In genomic region chr21:35206141-35207125, GRCh38 we compare ENCODE assay signal across 10 cellular contexts.
DNase-seq lines count a peak whose midpoint lies in the region; ATAC-seq and TF ChIP-seq lines count a peak whose summit lies in the region.
"Had no signal": no experiment of that assay in that cellular context is flagged by ENCODE, and none has a peak within 500 bp of the region (broad histone marks: within the 10 kb centered on the region; RNA-seq: fewer than 3 reads in every experiment).

No MANE protein-coding gene starts in this region.

- H3K9me3 ChIP-seq in suprapubic skin = no peaks in the 10 kb centered on the region

- H3K27me3 Mint-ChIP-seq in activated CD8-positive, alpha-beta T cell treated with anti-CD3 and anti-CD28 coated beads for 36 hours = no peaks in the 10 kb centered on the region
- H3K27me3 Mint-ChIP-seq in activated CD8-positive, alpha-beta T cell treated with anti-CD3 and anti-CD28 coated beads, Interleukin-2, amount 10 ng/mL, durations not matched to agents 7 days and 5 days (ENCODE audit: low read depth) = peaks cover 12% of the 10 kb centered on the region
- H3K27me3 Mint-ChIP-seq: CD4-positive, alpha-beta T cell had no signal

- peaks cover 29% of the 10 kb centered on the region for H3K4me1 ChIP-seq in suprapubic skin

- no peak overlapping the region for H3K4me3 Mint-ChIP-seq in activated CD8-positive, alpha-beta T cell treated with anti-CD3 and anti-CD28 coated beads for 36 hours
- no peak overlapping the region for H3K4me3 Mint-ChIP-seq in activated CD8-positive, alpha-beta T cell treated with anti-CD3 and anti-CD28 coated beads, Interleukin-2, amount 10 ng/mL, durations not matched to agents 7 days and 5 days

- no peak for TF ChIP-seq CTCF in activated CD8-positive, alpha-beta T cell treated with anti-CD3 and anti-CD28 coated beads for 36 hours (IDR thresholded peaks at IDR 0.05)
- TF ChIP-seq CTCF in suprapubic skin (IDR thresholded peaks at IDR 0.05) = no peak

- H3K9me3 Mint-ChIP-seq in activated CD8-positive, alpha-beta T cell treated with anti-CD3 and anti-CD28 coated beads for 36 hours = peaks cover 5% of the 10 kb centered on the region
- H3K9me3 Mint-ChIP-seq in activated CD8-positive, alpha-beta T cell treated with anti-CD3 and anti-CD28 coated beads, Interleukin-2, amount 10 ng/mL, durations not matched to agents 7 days and 5 days (ENCODE audit: insufficient read depth) = peaks cover 6% of the 10 kb centered on the region

- DNase-seq in activated CD8-positive, alpha-beta T cell treated with anti-CD3 and anti-CD28 coated beads for 36 hours = no peak
- no peak for DNase-seq in activated CD8-positive, alpha-beta T cell treated with anti-CD3 and anti-CD28 coated beads, Interleukin-2, amount 10 ng/mL, durations not matched to agents 7 days and 5 days
- DNase-seq in RPMI8226 (peak; percentile 96), iPS-NIHi7 (ENCODE audit: extremely low spot score) (peak; percentile 48), suprapubic skin (ENCODE audit: low spot score in 2 of 2) (no peak), NCI-H748 treated with DMSO at 0.1 percent for 48 hours (lab: John Stamatoyannopoulos, UW) (no peak), hepatic stellate cell (ENCODE audit: low spot score) (no peak), HuH-7.5 (ENCODE audit: low spot score) (no peak)
- DNase-seq: CD4-positive, alpha-beta T cell; left colon had no signal

- TF ChIP-seq EP300 in suprapubic skin (IDR thresholded peaks at IDR 0.05) = no peak

- WGBS in suprapubic skin = 62% methylated on average over 11 of the region's 11 CpGs

- H3K27ac ChIP-seq in suprapubic skin = peak overlapping the region; percentile 31

- H3K4me3 ChIP-seq in suprapubic skin = no peak overlapping the region

- no peaks in the 10 kb centered on the region for H3K27me3 ChIP-seq in suprapubic skin

- no peak for ATAC-seq in activated CD8-positive, alpha-beta T cell treated with anti-CD3 and anti-CD28 coated beads for 36 hours
- ATAC-seq in activated CD8-positive, alpha-beta T cell treated with anti-CD3 and anti-CD28 coated beads, Interleukin-2, amount 10 ng/mL, durations not matched to agents 7 days and 5 days = no peak
- ATAC-seq: left colon had no signal

- H3K36me3 ChIP-seq in suprapubic skin = no peaks in the 10 kb centered on the region

- POLR2A ChIA-PET in activated CD8-positive, alpha-beta T cell treated with anti-CD3 and anti-CD28 coated beads for 36 hours (lab: Charles Lee) = interaction anchor here (0.7 to 1.7 kb wide), 6 partner anchors 9 to 520 kb away, joined by 3 to 5 read pairs (median 4); no protein-coding TSS in a partner anchor
- POLR2A ChIA-PET in activated CD8-positive, alpha-beta T cell treated with anti-CD3 and anti-CD28 coated beads, Interleukin-2, amount 10 ng/mL, durations not matched to agents 7 days and 5 days (lab: Charles Lee) = interaction anchor here (1.5 kb wide), 1 partner anchor 155 kb away, joined by 3 read pairs; no protein-coding TSS in a partner anchor

- peaks cover 25% of the 10 kb centered on the region for H3K4me1 Mint-ChIP-seq in activated CD8-positive, alpha-beta T cell treated with anti-CD3 and anti-CD28 coated beads for 36 hours (ENCODE audit: low read depth)
- peaks cover 20% of the 10 kb centered on the region for H3K4me1 Mint-ChIP-seq in activated CD8-positive, alpha-beta T cell treated with anti-CD3 and anti-CD28 coated beads, Interleukin-2, amount 10 ng/mL, durations not matched to agents 7 days and 5 days (ENCODE audit: low read depth)

- intact Hi-C loops in activated CD8-positive, alpha-beta T cell treated with anti-CD3 and anti-CD28 coated beads for 36 hours (cut with micrococcal nuclease) = no loop called here

- no peaks in the 10 kb centered on the region for H3K36me3 Mint-ChIP-seq in activated CD8-positive, alpha-beta T cell treated with anti-CD3 and anti-CD28 coated beads for 36 hours (ENCODE audit: low read depth)
- H3K36me3 Mint-ChIP-seq in activated CD8-positive, alpha-beta T cell treated with anti-CD3 and anti-CD28 coated beads, Interleukin-2, amount 10 ng/mL, durations not matched to agents 7 days and 5 days (ENCODE audit: low read depth) = no peaks in the 10 kb centered on the region

- no peak for TF ChIP-seq POLR2A in suprapubic skin (IDR thresholded peaks at IDR 0.05)

- peak overlapping the region; percentile 5 for H3K27ac Mint-ChIP-seq in activated CD8-positive, alpha-beta T cell treated with anti-CD3 and anti-CD28 coated beads for 36 hours
- no peak overlapping the region for H3K27ac Mint-ChIP-seq in activated CD8-positive, alpha-beta T cell treated with anti-CD3 and anti-CD28 coated beads, Interleukin-2, amount 10 ng/mL, durations not matched to agents 7 days and 5 days
- H3K27ac Mint-ChIP-seq: CD4-positive, alpha-beta T cell had no signal

- CTCF ChIA-PET in activated CD8-positive, alpha-beta T cell treated with anti-CD3 and anti-CD28 coated beads for 36 hours (lab: Charles Lee) = interaction anchor here (1.4 kb wide), 1 partner anchor 10 kb away, joined by 3 read pairs; no protein-coding TSS in a partner anchor
- CTCF ChIA-PET in activated CD8-positive, alpha-beta T cell treated with anti-CD3 and anti-CD28 coated beads, Interleukin-2, amount 10 ng/mL, durations not matched to agents 7 days and 5 days (lab: Charles Lee) = interaction anchor here (1.2 to 1.7 kb wide), 4 partner anchors 8 to 317 kb away, joined by 3 to 7 read pairs (median 5); no protein-coding TSS in a partner anchor

Comparison
In these comparisons a context has a peak if more than half of its experiments do, and no peak if none do; other contexts are left out.
1. DNase-seq: peak in RPMI8226 (single experiment) and iPS-NIHi7 (single experiment); none in activated CD8-positive, alpha-beta T cell treated with anti-CD3 and anti-CD28 coated beads for 36 hours (single experiment), activated CD8-positive, alpha-beta T cell treated with anti-CD3 and anti-CD28 coated beads, Interleukin-2, amount 10 ng/mL, durations not matched to agents 7 days and 5 days (single experiment), suprapubic skin (0 of 2), NCI-H748 treated with DMSO at 0.1 percent for 48 hours (single experiment), hepatic stellate cell (single experiment) and HuH-7.5 (single experiment).